Comparison of ENCODE assay signal across 15 cellular contexts in the genomic region with DNA sequence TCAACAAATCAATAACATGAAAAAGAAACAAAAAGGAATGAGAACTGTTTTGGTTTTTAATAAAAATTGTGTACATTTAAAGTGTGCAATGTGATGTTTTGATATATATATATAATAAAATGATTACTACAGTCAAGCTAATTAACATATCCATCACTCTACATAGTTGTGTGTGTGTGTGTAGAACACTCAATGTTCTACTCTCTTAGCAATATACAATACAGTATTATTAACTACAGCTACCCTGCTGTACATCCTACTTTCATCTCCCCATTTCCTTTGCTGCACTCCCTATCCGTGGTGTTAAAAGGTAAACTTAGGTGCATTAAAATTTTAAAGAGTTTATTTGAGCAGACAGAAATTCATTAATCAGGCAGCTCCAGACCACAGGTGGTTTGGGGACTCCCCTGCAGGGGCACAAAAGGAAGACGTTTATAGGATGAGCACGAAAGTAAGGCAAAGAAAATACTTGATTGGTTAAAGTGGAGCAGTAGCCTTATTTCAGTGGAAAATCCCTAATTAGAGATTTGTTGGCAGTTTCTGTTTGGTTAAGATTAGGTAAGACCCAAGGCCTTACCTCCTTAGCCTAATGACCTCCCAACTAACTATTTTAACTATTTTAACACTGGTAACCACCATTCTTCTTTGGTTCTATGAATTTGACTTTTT.
DNase-seq lines count a peak whose midpoint lies in the region; ATAC-seq and TF ChIP-seq lines count a peak whose summit lies in the region.
"Had no signal": no experiment of that assay in that cellular context is flagged by ENCODE, and none has a peak within 500 bp of the region (broad histone marks: within the 10 kb centered on the region; RNA-seq: fewer than 3 reads in every experiment).

No MANE protein-coding gene starts in this region.

- intact Hi-C loops in activated CD4-positive, alpha-beta T cell treated with anti-CD3 and anti-CD28 coated beads for 36 hours (cut with DNase I, micrococcal nuclease), result no loop called here
- intact Hi-C loops in esophagus muscularis mucosa (cut with DNase I), result loop anchor here (10.0 kb wide), 1 partner anchor 280 kb away; no protein-coding TSS in a partner anchor

- DNase-seq in activated CD4-positive, alpha-beta T cell treated with anti-CD3 and anti-CD28 coated beads for 36 hours, result peak; percentile 22
- DNase-seq in activated CD4-positive, alpha-beta T cell treated with anti-CD3 and anti-CD28 coated beads, Interleukin-2, amount 50 U/mL, for 48 hours, result no peak
- DNase-seq in esophagus muscularis mucosa (ENCODE audit: extremely low spot score) (peak; percentile 10), AG08396 (ENCODE audit: low spot score) (no peak), NCI-H1436 (lab: John Stamatoyannopoulos, UW) (no peak)
- DNase-seq: 8988T, GF-D8, HFFc6, MG63, NCI-H1092, NCI-H510A treated with DMSO at 0.1 percent for 48 hours had no signal

- CTCF ChIA-PET in activated CD4-positive, alpha-beta T cell treated with anti-CD3 and anti-CD28 coated beads for 36 hours (lab: Charles Lee), result interaction anchor here (0.6 to 1.8 kb wide), 4 partner anchors 22 to 154 kb away, joined by 3 to 9 read pairs (median 6); no protein-coding TSS in a partner anchor

- no peak for TF ChIP-seq POLR2A in esophagus muscularis mucosa (IDR thresholded peaks at IDR 0.05; ENCODE audit: low read depth)

- H3K27ac ChIP-seq in esophagus muscularis mucosa (replicated peaks in 1 of 4), result no peak overlapping the region

- no peak overlapping the region for H3K4me3 ChIP-seq in esophagus muscularis mucosa
- H3K4me3 ChIP-seq: MG63 had no signal

- peaks cover 0 to 20% (median 15%) of the 10 kb centered on the region in 4 donors for H3K9me3 ChIP-seq in esophagus muscularis mucosa
- H3K9me3 ChIP-seq: MG63 had no signal

- no peaks in the 10 kb centered on the region for H3K4me1 ChIP-seq in esophagus muscularis mucosa

- ATAC-seq in activated CD4-positive, alpha-beta T cell treated with anti-CD3 and anti-CD28 coated beads for 36 hours, result peak; percentile 30
- ATAC-seq in activated T-helper 17 cell treated with anti-CD3 and anti-CD28 coated beads, Interleukin-2, amount 50 U/mL, for 72 hours (replicated peaks), result peak; percentile 82
- no peak for ATAC-seq in GM19035 (IDR thresholded peaks at IDR 0.05; ENCODE audit: unreplicated experiment)
- ATAC-seq: Panc1 had no signal

- H3K4me3 Mint-ChIP-seq in activated CD4-positive, alpha-beta T cell treated with anti-CD3 and anti-CD28 coated beads for 36 hours, result no peak overlapping the region
- H3K4me3 Mint-ChIP-seq in activated T-helper 17 cell treated with anti-CD3 and anti-CD28 coated beads, Interleukin-2, amount 50 U/mL, for 72 hours, result peak overlapping the region; percentile 35
- peak overlapping the region; percentile 42 for H3K4me3 Mint-ChIP-seq in stimulated activated naive CD8-positive, alpha-beta T cell treated with anti-CD3 and anti-CD28 coated beads, Interleukin-15, Interleukin-2, amounts not matched to agents 100 ng/mL and 50 ng/mL, for 24 hours
- H3K4me3 Mint-ChIP-seq: HFFc6 had no signal

- POLR2A ChIA-PET in activated CD4-positive, alpha-beta T cell treated with anti-CD3 and anti-CD28 coated beads for 36 hours (lab: Charles Lee), result no interaction called here

- peaks cover 4% of the 10 kb centered on the region for H3K36me3 Mint-ChIP-seq in activated CD4-positive, alpha-beta T cell treated with anti-CD3 and anti-CD28 coated beads for 36 hours (ENCODE audit: low read depth)
- no peaks in the 10 kb centered on the region for H3K36me3 Mint-ChIP-seq in activated T-helper 17 cell treated with anti-CD3 and anti-CD28 coated beads, Interleukin-2, amount 50 U/mL, for 72 hours (ENCODE audit: low read depth)
- H3K36me3 Mint-ChIP-seq in stimulated activated naive CD8-positive, alpha-beta T cell treated with anti-CD3 and anti-CD28 coated beads, Interleukin-15, Interleukin-2, amounts not matched to agents 100 ng/mL and 50 ng/mL, for 24 hours (ENCODE audit: low read depth), result peaks cover 11% of the 10 kb centered on the region

- peaks cover 48% of the 10 kb centered on the region for H3K4me1 Mint-ChIP-seq in activated CD4-positive, alpha-beta T cell treated with anti-CD3 and anti-CD28 coated beads for 36 hours
- peaks cover 31% of the 10 kb centered on the region for H3K4me1 Mint-ChIP-seq in activated T-helper 17 cell treated with anti-CD3 and anti-CD28 coated beads, Interleukin-2, amount 50 U/mL, for 72 hours
- peaks cover 54% of the 10 kb centered on the region for H3K4me1 Mint-ChIP-seq in stimulated activated naive CD8-positive, alpha-beta T cell treated with anti-CD3 and anti-CD28 coated beads, Interleukin-15, Interleukin-2, amounts not matched to agents 100 ng/mL and 50 ng/mL, for 24 hours (ENCODE audit: low read depth)

- H3K36me3 ChIP-seq in esophagus muscularis mucosa, result no peaks in the 10 kb centered on the region
- H3K36me3 ChIP-seq: MG63 had no signal

- H3K9me3 Mint-ChIP-seq in activated CD4-positive, alpha-beta T cell treated with anti-CD3 and anti-CD28 coated beads for 36 hours (ENCODE audit: low read depth), result peaks cover 14% of the 10 kb centered on the region
- peaks cover 12% of the 10 kb centered on the region for H3K9me3 Mint-ChIP-seq in activated T-helper 17 cell treated with anti-CD3 and anti-CD28 coated beads, Interleukin-2, amount 50 U/mL, for 72 hours
- peaks cover 17% of the 10 kb centered on the region for H3K9me3 Mint-ChIP-seq in stimulated activated naive CD8-positive, alpha-beta T cell treated with anti-CD3 and anti-CD28 coated beads, Interleukin-15, Interleukin-2, amounts not matched to agents 100 ng/mL and 50 ng/mL, for 24 hours
- H3K9me3 Mint-ChIP-seq: HFFc6 had no signal

- no peak overlapping the region for H3K27ac Mint-ChIP-seq in activated CD4-positive, alpha-beta T cell treated with anti-CD3 and anti-CD28 coated beads for 36 hours
- peak overlapping the region; percentile 13 for H3K27ac Mint-ChIP-seq in activated T-helper 17 cell treated with anti-CD3 and anti-CD28 coated beads, Interleukin-2, amount 50 U/mL, for 72 hours
- H3K27ac Mint-ChIP-seq in stimulated activated naive CD8-positive, alpha-beta T cell treated with anti-CD3 and anti-CD28 coated beads, Interleukin-15, Interleukin-2, amounts not matched to agents 100 ng/mL and 50 ng/mL, for 24 hours, result no peak overlapping the region
- H3K27ac Mint-ChIP-seq: HFFc6 had no signal

- TF ChIP-seq EP300 in esophagus muscularis mucosa (IDR thresholded peaks at IDR 0.05), result no peak

- 62% methylated on average over 3 of the region's 3 CpGs for WGBS in esophagus muscularis mucosa

- no peaks in the 10 kb centered on the region for H3K27me3 Mint-ChIP-seq in activated CD4-positive, alpha-beta T cell treated with anti-CD3 and anti-CD28 coated beads for 36 hours
- no peaks in the 10 kb centered on the region for H3K27me3 Mint-ChIP-seq in activated T-helper 17 cell treated with anti-CD3 and anti-CD28 coated beads, Interleukin-2, amount 50 U/mL, for 72 hours
- H3K27me3 Mint-ChIP-seq in stimulated activated naive CD8-positive, alpha-beta T cell treated with anti-CD3 and anti-CD28 coated beads, Interleukin-15, Interleukin-2, amounts not matched to agents 100 ng/mL and 50 ng/mL, for 24 hours, result no peaks in the 10 kb centered on the region

- no peaks in the 10 kb centered on the region for H3K27me3 ChIP-seq in esophagus muscularis mucosa
- H3K27me3 ChIP-seq: MG63 had no signal

- TF ChIP-seq CTCF in esophagus muscularis mucosa (IDR thresholded peaks at IDR 0.05), result no peak

Comparison
In these comparisons a context has a peak if more than half of its experiments do, and no peak if none do; other contexts are left out.
1. DNase-seq: peak in activated CD4-positive, alpha-beta T cell treated with anti-CD3 and anti-CD28 coated beads for 36 hours (single experiment) and esophagus muscularis mucosa (single experiment); none in activated CD4-positive, alpha-beta T cell treated with anti-CD3 and anti-CD28 coated beads, Interleukin-2, amount 50 U/mL, for 48 hours (0 of 2), AG08396 (single experiment) and NCI-H1436 (single experiment).